Comparison of ENCODE assay signal across 15 cellular contexts in genomic region chr12:13002301-13003097, GRCh38. TPM values are rescaled to one million over a fixed set of nuclear protein-coding genes. Genes with fewer than 3 reads are reported as not detected.
DNase-seq lines count a peak whose midpoint lies in the region; ATAC-seq and TF ChIP-seq lines count a peak whose summit lies in the region.
"Had no signal": no experiment of that assay in that cellular context is flagged by ENCODE, and none has a peak within 500 bp of the region (broad histone marks: within the 10 kb centered on the region; RNA-seq: fewer than 3 reads in every experiment).

No MANE protein-coding gene starts in this region.

- H3K9ac ChIP-seq in BLaER1 treated with 17β-estradiol and CSF1 and Interleukin-3, amounts not matched to agents 10 nM and 100 nM = peak overlapping the region in 2 of 11 experiments; percentile 90 to 94; a peak in 2 of 22 replicates

- peaks cover 10 to 34% (median 28%) of the 10 kb centered on the region in 11 experiments; a peak in 19 of 22 replicates for H3K27me3 ChIP-seq in BLaER1 treated with 17β-estradiol and CSF1 and Interleukin-3, amounts not matched to agents 10 nM and 100 nM
- peaks cover 21% of the 10 kb centered on the region for H3K27me3 ChIP-seq in GM23338 (ENCODE audit: insufficient read depth)
- H3K27me3 ChIP-seq in PC-9 (ENCODE audit: insufficient read depth, low read depth) = no peaks in the 10 kb centered on the region
- no peaks in the 10 kb centered on the region for H3K27me3 ChIP-seq in heart left ventricle

- peak overlapping the region; percentile 90 to 100 (median 98) for H3K4me2 ChIP-seq in BLaER1 treated with 17β-estradiol and CSF1 and Interleukin-3, amounts not matched to agents 10 nM and 100 nM
- peak overlapping the region; percentile 100 for H3K4me2 ChIP-seq in GM23338
- H3K4me2 ChIP-seq in PC-9 = no peak overlapping the region; the same call in 1 of the 2 replicates

- H3K27ac ChIP-seq in BLaER1 treated with 17β-estradiol and CSF1 and Interleukin-3, amounts not matched to agents 10 nM and 100 nM = peak overlapping the region in 1 of 11 experiments; percentile 91; a peak in 1 of 22 replicates
- H3K27ac ChIP-seq in GM23338 (ENCODE audit: low read depth) (no peak overlapping the region), PC-9 (no peak overlapping the region), heart left ventricle (no peak overlapping the region)

- TF ChIP-seq CTCF in GM23338 (conservative IDR thresholded peaks at IDR 0.05; ENCODE audit: low read depth in 2 of 2) (no peak), natural killer cell (IDR thresholded peaks at IDR 0.05) (no peak), PC-9 (conservative IDR thresholded peaks at IDR 0.05) (no peak), heart left ventricle (IDR thresholded peaks at IDR 0.05) (no peak)

- H3K9me2 ChIP-seq in GM23338 (ENCODE audit: insufficient read depth) = no peaks in the 10 kb centered on the region
- H3K9me2 ChIP-seq in PC-9 (ENCODE audit: insufficient read depth) = no peaks in the 10 kb centered on the region; the same call in 1 of the 2 replicates

- H3K4me3 Mint-ChIP-seq in GM23338 (peak overlapping the region; percentile 81), natural killer cell (peak overlapping the region; percentile 87)
- H3K4me3 Mint-ChIP-seq in activated naive CD8-positive, alpha-beta T cell treated with anti-CD3 and anti-CD28 coated beads, Interleukin-2, amount 50 U/mL, for 24 hours = peak overlapping the region; percentile 76

- intact Hi-C loops in natural killer cell (cut with micrococcal nuclease) = loop anchor here (10.0 kb wide), 1 partner anchor 648 kb away; the partner anchor contains the start of genes BORCS5 and MANSC1
- intact Hi-C loops in PC-9 (cut with micrococcal nuclease; ENCODE audit: unreplicated experiment) = no loop called here
- intact Hi-C loops in heart left ventricle (cut with DNase I) = loop anchor here in 6 of 10 donors (5.0 to 10.0 kb wide), 6 partner anchors 35 to 222 kb away; no protein-coding TSS in a partner anchor

- H2AFZ ChIP-seq in GM23338 (peak overlapping the region; percentile 94; the same call in 1 of the 2 replicates), PC-9 (no peak overlapping the region)

- peak overlapping the region in 7 of 10 experiments; percentile 70 to 82 (median 79); a peak in 9 of 20 replicates for H3K4me3 ChIP-seq in BLaER1 treated with 17β-estradiol and CSF1 and Interleukin-3, amounts not matched to agents 10 nM and 100 nM
- peak overlapping the region; percentile 90 for H3K4me3 ChIP-seq in GM23338
- H3K4me3 ChIP-seq in PC-9 = no peak overlapping the region
- peak overlapping the region in 3 of 12 donors; percentile 83 to 94 (median 89) for H3K4me3 ChIP-seq in heart left ventricle
- H3K4me3 ChIP-seq: GM12878 had no signal

- H3K27ac Mint-ChIP-seq in GM23338 (no peak overlapping the region), natural killer cell (peak overlapping the region; percentile 57 to 89)
- H3K27ac Mint-ChIP-seq in activated naive CD8-positive, alpha-beta T cell treated with anti-CD3 and anti-CD28 coated beads, Interleukin-2, amount 50 U/mL, for 24 hours = no peak overlapping the region

- ATAC-seq in GM23338 = no peak
- no peak for ATAC-seq in activated naive CD8-positive, alpha-beta T cell treated with anti-CD3 and anti-CD28 coated beads, Interleukin-2, amount 50 U/mL, for 24 hours
- ATAC-seq in natural killer cell = no peak
- ATAC-seq in heart left ventricle = no peak
- ATAC-seq: GM12878 had no signal

- H3K27me3 Mint-ChIP-seq in GM23338 (ENCODE audit: insufficient read depth, low read depth, poor library complexity) (peaks cover 26% of the 10 kb centered on the region), natural killer cell (ENCODE audit: low read depth in 2 of 2) (peaks cover 0 to 7% of the 10 kb centered on the region in 2 donors)
- H3K27me3 Mint-ChIP-seq in activated naive CD8-positive, alpha-beta T cell treated with anti-CD3 and anti-CD28 coated beads, Interleukin-2, amount 50 U/mL, for 24 hours = peaks cover 13% of the 10 kb centered on the region

- H3F3A ChIP-seq in GM23338 (replicated peaks; ENCODE audit: low read depth) (0 out of 2 replicates have a peak, but pooled peaks cover 6% of the 10 kb centered on the region), PC-9 (ENCODE audit: insufficient read depth, low read depth) (peaks cover 12% of the 10 kb centered on the region)

- WGBS in heart left ventricle, 4 donors = 95 to 97% (median 97%) methylated on average over 10 of the region's 10 CpGs

- H3K4me1 ChIP-seq in BLaER1 treated with 17β-estradiol and CSF1 and Interleukin-3, amounts not matched to agents 10 nM and 100 nM = peaks cover 21 to 54% (median 33%) of the 10 kb centered on the region in 10 experiments
- peaks cover 43% of the 10 kb centered on the region for H3K4me1 ChIP-seq in GM23338 (ENCODE audit: insufficient read depth)
- peaks cover 18% of the 10 kb centered on the region for H3K4me1 ChIP-seq in PC-9 (replicated peaks; ENCODE audit: insufficient read depth)
- H3K4me1 ChIP-seq in heart left ventricle = peaks cover 0 to 49% (median 14%) of the 10 kb centered on the region in 12 donors

- BruUV-seq in PC-9 (replicated peaks; lab: Mats Ljungman, UMichigan) = no TSS peak

- H3K4me1 Mint-ChIP-seq in GM23338 (peaks cover 53% of the 10 kb centered on the region), natural killer cell (peaks cover 24 to 39% of the 10 kb centered on the region in 2 donors)
- H3K4me1 Mint-ChIP-seq in activated naive CD8-positive, alpha-beta T cell treated with anti-CD3 and anti-CD28 coated beads, Interleukin-2, amount 50 U/mL, for 24 hours = peaks cover 28% of the 10 kb centered on the region

- TF ChIP-seq POLR2A in heart left ventricle (IDR thresholded peaks at IDR 0.05) = no peak

- H3K36me3 ChIP-seq in BLaER1 treated with 17β-estradiol and CSF1 and Interleukin-3, amounts not matched to agents 10 nM and 100 nM = no peaks in the 10 kb centered on the region
- H3K36me3 ChIP-seq in GM23338 (ENCODE audit: insufficient read depth) (no peaks in the 10 kb centered on the region), PC-9 (ENCODE audit: low read depth) (no peaks in the 10 kb centered on the region), heart left ventricle (no peaks in the 10 kb centered on the region)

- H3K9me3 Mint-ChIP-seq in GM23338 = peaks cover 8% of the 10 kb centered on the region; the same call in 1 of the 3 replicates
- H3K9me3 Mint-ChIP-seq in activated naive CD8-positive, alpha-beta T cell treated with anti-CD3 and anti-CD28 coated beads, Interleukin-2, amount 50 U/mL, for 24 hours = no peaks in the 10 kb centered on the region
- H3K9me3 Mint-ChIP-seq in natural killer cell = no peaks in the 10 kb centered on the region

- CTCF ChIA-PET in PC-9 (lab: Charles Lee) = interaction anchor here (1.1 kb wide), 1 partner anchor 94 kb away, joined by 5 read pairs; no protein-coding TSS in a partner anchor

- H4K20me1 ChIP-seq in BLaER1 treated with 17β-estradiol and CSF1 and Interleukin-3, amounts not matched to agents 10 nM and 100 nM = peaks cover 0 to 6% (median 0%) of the 10 kb centered on the region in 11 experiments; a peak in 1 of 22 replicates
- H4K20me1 ChIP-seq in GM23338 (replicated peaks; ENCODE audit: insufficient read depth) (no peaks in the 10 kb centered on the region; the same call in 1 of the 2 replicates), PC-9 (ENCODE audit: insufficient read depth) (0 out of 2 replicates have a peak, but pooled peaks cover 10% of the 10 kb centered on the region)

- H3K9me3 ChIP-seq in BLaER1 treated with 17β-estradiol and CSF1 and Interleukin-3, amounts not matched to agents 10 nM and 100 nM (replicated peaks in 1 of 11) = no peaks in the 10 kb centered on the region
- H3K9me3 ChIP-seq in PC-9 (ENCODE audit: insufficient read depth, low read depth) (no peaks in the 10 kb centered on the region), heart left ventricle (no peaks in the 10 kb centered on the region)

- peaks cover 5% of the 10 kb centered on the region; the same call in 2 of the 3 replicates for H3K36me3 Mint-ChIP-seq in GM23338 (ENCODE audit: low read depth)
- no peaks in the 10 kb centered on the region for H3K36me3 Mint-ChIP-seq in activated naive CD8-positive, alpha-beta T cell treated with anti-CD3 and anti-CD28 coated beads, Interleukin-2, amount 50 U/mL, for 24 hours (ENCODE audit: low read depth)
- H3K36me3 Mint-ChIP-seq in natural killer cell = no peaks in the 10 kb centered on the region

- no peak for DNase-seq in GM23338 (ENCODE audit: low spot score)
- DNase-seq in activated naive CD8-positive, alpha-beta T cell treated with anti-CD3 and anti-CD28 coated beads, Interleukin-2, amount 50 U/mL, for 24 hours = no peak
- no peak for DNase-seq in natural killer cell
- no peak for DNase-seq in PC-9
- DNase-seq in heart left ventricle = no peak
- no peak for DNase-seq in HUDEP-2 (lab: John Stamatoyannopoulos, UW; ENCODE audit: unreplicated experiment in 76 of 76)
- DNase-seq in NOMO-1 treated with DMSO at 0.1 percent for 48 hours (lab: John Stamatoyannopoulos, UW; ENCODE audit: unreplicated experiment) = no peak
- DNase-seq: central memory CD4-positive, alpha-beta T cell; HCEC 1CT; islet precursor cell; KG1; NCI-H1930; occipital lobe had no signal

- POLR2A ChIA-PET in PC-9 (lab: Charles Lee; ENCODE audit: unreplicated experiment) = no interaction called here

- H3K79me2 ChIP-seq in GM23338 (replicated peaks; ENCODE audit: insufficient read depth) = peaks cover 14% of the 10 kb centered on the region
- H3K79me2 ChIP-seq in PC-9 (ENCODE audit: low read depth) = peaks cover 35% of the 10 kb centered on the region

RNA-seq across cellular contexts. Expression of gene HEBP1, which starts 2.4 kb away (rescaled TPM):
- 25.2 and 33.9 TPM in 2 replicates for total RNA-seq in GM23338 (2014; rRNA removed; shearing (Covaris generic))
- polyA plus RNA-seq in GM23338 (2016; fragmentation: Nextera tagmentation; extraction: Ambion mirVana) = 45.1 and 46.8 TPM in 2 replicates
- total RNA-seq in natural killer cell = 10 to 100 TPM; 10.8 to 13.5 (median 11.9) TPM
- 148 and 195 TPM in 2 replicates for total RNA-seq in PC-9 (2021)
- 10 to 100 TPM; 26.3 to 65.3 (median 52.6) TPM for total RNA-seq in heart left ventricle
- polyA plus RNA-seq in heart left ventricle = 10 to 100 TPM; 36.6 to 88.1 TPM

RNA-seq across cellular contexts. Expression of gene FAM234B, which starts 41.7 kb away (rescaled TPM):
- 20.1 and 21.1 TPM in 2 replicates for total RNA-seq in GM23338 (2014; rRNA removed; shearing (Covaris generic))
- polyA plus RNA-seq in GM23338 (2016; fragmentation: Nextera tagmentation; extraction: Ambion mirVana) (9.5 TPM in 2 replicates), heart left ventricle (1 to 10 TPM; 1.2 to 2.5 TPM)
- total RNA-seq in natural killer cell (1 to 10 TPM; 5.5 to 8.7 (median 6.6) TPM), PC-9 (2021) (7.3 and 7.5 TPM in 2 replicates), heart left ventricle (1 to 10 TPM; 1.5 to 3.5 (median 2.6) TPM)

RNA-seq across cellular contexts. Expression of gene GPRC5D, which starts 50.5 kb away (rescaled TPM):
- not detected in 2 replicates for total RNA-seq in GM23338 (2014; rRNA removed; shearing (Covaris generic))
- not detected in 2 replicates for polyA plus RNA-seq in GM23338 (2016; fragmentation: Nextera tagmentation; extraction: Ambion mirVana)
- 1 to 10 TPM in 1 of 3 donors, not detected in 2; 5.5 TPM for total RNA-seq in natural killer cell
- not detected in 2 replicates for total RNA-seq in PC-9 (2021)
- not detected for total RNA-seq in heart left ventricle
- under 1 TPM in 1 of 2 donors, not detected in 1; 0.11 TPM for polyA plus RNA-seq in heart left ventricle
- total RNA-seq: occipital lobe had no signal

Comparison
In these comparisons a context has a peak if more than half of its experiments do, and no peak if none do; other contexts are left out.
1. H3K27ac Mint-ChIP-seq: peak in natural killer cell (2 of 2); none in GM23338 (single experiment) and activated naive CD8-positive, alpha-beta T cell treated with anti-CD3 and anti-CD28 coated beads, Interleukin-2, amount 50 U/mL, for 24 hours (single experiment).
2. Peak in every context shown above with its lines, with median percentiles within 50 percentile points of each other: H3K4me3 Mint-ChIP-seq.